23 cellular contexts compared by ENCODE assay signal in genomic region chr21:29205009-29205408, GRCh38.
DNase-seq lines count a peak whose midpoint lies in the region; ATAC-seq, FAIRE-seq and TF ChIP-seq lines count a peak whose summit lies in the region.
"Had no signal": no experiment of that assay in that cellular context is flagged by ENCODE, and none has a peak within 500 bp of the region (broad histone marks: within the 10 kb centered on the region; RNA-seq: fewer than 3 reads in every experiment).

No MANE protein-coding gene starts in this region.

- H3K27me3 Mint-ChIP-seq in activated CD4-positive, alpha-beta T cell treated with anti-CD3 and anti-CD28 coated beads, Interleukin-2, amount 10 ng/mL, durations not matched to agents 24 days and 14 days, result no peaks in the 10 kb centered on the region
- no peaks in the 10 kb centered on the region for H3K27me3 Mint-ChIP-seq in activated B cell treated with CpG ODN at 0.5 μM for 24 hours

- H3K4me1 Mint-ChIP-seq in activated CD4-positive, alpha-beta T cell treated with anti-CD3 and anti-CD28 coated beads, Interleukin-2, amount 10 ng/mL, durations not matched to agents 24 days and 14 days, result peaks cover 9% of the 10 kb centered on the region
- H3K4me1 Mint-ChIP-seq in activated B cell treated with CpG ODN at 0.5 μM for 24 hours, result peaks cover 23% of the 10 kb centered on the region
- H3K4me1 Mint-ChIP-seq: CD4-positive, CD25-positive, alpha-beta regulatory T cell had no signal

- H3K36me3 ChIP-seq in BE2C, result no peaks in the 10 kb centered on the region
- H3K36me3 ChIP-seq: BLaER1 had no signal

- no peaks in the 10 kb centered on the region for H3K4me1 ChIP-seq in BE2C
- H3K4me1 ChIP-seq: BLaER1, Caco-2 had no signal

- H3K36me3 Mint-ChIP-seq in activated CD4-positive, alpha-beta T cell treated with anti-CD3 and anti-CD28 coated beads, Interleukin-2, amount 10 ng/mL, durations not matched to agents 24 days and 14 days (ENCODE audit: low read depth), result peaks cover 13% of the 10 kb centered on the region
- peaks cover 9% of the 10 kb centered on the region for H3K36me3 Mint-ChIP-seq in activated B cell treated with CpG ODN at 0.5 μM for 24 hours (ENCODE audit: low read depth)
- H3K36me3 Mint-ChIP-seq: CD8-positive, alpha-beta T cell had no signal

- no peak overlapping the region for H3K4me3 Mint-ChIP-seq in activated CD4-positive, alpha-beta T cell treated with anti-CD3 and anti-CD28 coated beads, Interleukin-2, amount 10 ng/mL, durations not matched to agents 24 days and 14 days
- H3K4me3 Mint-ChIP-seq in activated B cell treated with CpG ODN at 0.5 μM for 24 hours, result no peak overlapping the region
- H3K4me3 Mint-ChIP-seq: CD4-positive, CD25-positive, alpha-beta regulatory T cell; CD8-positive, alpha-beta T cell had no signal

- CTCF ChIA-PET in activated B cell treated with CpG ODN at 0.5 μM for 24 hours (lab: Charles Lee), result no interaction called here

- no peaks in the 10 kb centered on the region for H3K9me3 ChIP-seq in BE2C

- no peak for ATAC-seq in activated B cell treated with CpG ODN at 0.5 μM for 24 hours (ENCODE audit: low read depth)
- ATAC-seq: CD8-positive, alpha-beta T cell; GM12878; HCT116 had no signal

- no peak overlapping the region for H3K27ac Mint-ChIP-seq in activated CD4-positive, alpha-beta T cell treated with anti-CD3 and anti-CD28 coated beads, Interleukin-2, amount 10 ng/mL, durations not matched to agents 24 days and 14 days
- H3K27ac Mint-ChIP-seq in activated B cell treated with CpG ODN at 0.5 μM for 24 hours, result peak overlapping the region; percentile 32
- H3K27ac Mint-ChIP-seq: CD4-positive, CD25-positive, alpha-beta regulatory T cell; CD8-positive, alpha-beta T cell had no signal

- peak; percentile 30 for DNase-seq in activated CD4-positive, alpha-beta T cell treated with anti-CD3 and anti-CD28 coated beads, Interleukin-2, amount 10 ng/mL, durations not matched to agents 24 days and 14 days
- no peak for DNase-seq in activated CD4-positive, alpha-beta T cell treated with anti-CD3 and anti-CD28 coated beads for 1 hour
- DNase-seq in GM19239 (ENCODE audit: insufficient read length, low spot score) (no peak), activated B cell treated with CpG ODN at 0.5 μM for 24 hours (no peak), urothelium cell line (ENCODE audit: low spot score) (no peak), HCEC 1CT (no peak), BE2C (no peak)
- no peak for DNase-seq in NK-92 treated with Interleukin-12 subunit alpha and Interleukin-12 subunit beta, amount 100 ng/mL, for 24 hours (lab: John Stamatoyannopoulos, UW)
- DNase-seq: Caco-2; CD4-positive, CD25-positive, alpha-beta regulatory T cell; CD8-positive, alpha-beta T cell; DMS 273 treated with DMSO at 0.1 percent for 48 hours; DMS79; EL; GDM1; GM23248; H7 had no signal

- intact Hi-C loops in activated CD4-positive, alpha-beta T cell treated with anti-CD3 and anti-CD28 coated beads, Interleukin-2, amount 10 ng/mL, durations not matched to agents 24 days and 14 days (cut with micrococcal nuclease), result no loop called here
- intact Hi-C loops in activated B cell treated with CpG ODN at 0.5 μM for 24 hours (cut with micrococcal nuclease), result no loop called here

- peaks cover 7% of the 10 kb centered on the region for H3K27me3 ChIP-seq in BE2C
- H3K27me3 ChIP-seq: BLaER1 had no signal

- POLR2A ChIA-PET in activated B cell treated with CpG ODN at 0.5 μM for 24 hours (lab: Charles Lee), result interaction anchor here (0.6 kb wide), 1 partner anchor 245 kb away, joined by 3 read pairs; no protein-coding TSS in a partner anchor

- peak; percentile 39 for FAIRE-seq in GM19239 (lab: Jason Lieb, UNC)
- peak; percentile 44 for FAIRE-seq in urothelium cell line (lab: Jason Lieb, UNC)
- FAIRE-seq: D721Med, GM12878, GM18507, H1 had no signal

- no peak overlapping the region for H3K4me3 ChIP-seq in BE2C (ENCODE audit: low read depth, low read length)
- H3K4me3 ChIP-seq: BLaER1, GM12878, GM23248 had no signal

- TF ChIP-seq CTCF in activated B cell treated with CpG ODN at 0.5 μM for 24 hours (IDR thresholded peaks at IDR 0.05) (no peak), BE2C (IDR thresholded peaks at IDR 0.05; ENCODE audit: low read depth, low read length) (no peak)

- peaks cover 15% of the 10 kb centered on the region for H3K9me3 Mint-ChIP-seq in activated CD4-positive, alpha-beta T cell treated with anti-CD3 and anti-CD28 coated beads, Interleukin-2, amount 10 ng/mL, durations not matched to agents 24 days and 14 days
- H3K9me3 Mint-ChIP-seq in activated B cell treated with CpG ODN at 0.5 μM for 24 hours, result peaks cover 22% of the 10 kb centered on the region
